8 cellular contexts compared by ENCODE assay signal in genomic region chr12:126874427-126875026, GRCh38.
DNase-seq lines count a peak whose midpoint lies in the region; ATAC-seq and TF ChIP-seq lines count a peak whose summit lies in the region.

No MANE protein-coding gene starts in this region.

- H3K4me1 ChIP-seq in OCI-LY1 (ENCODE audit: insufficient read depth, low read length, severe bottlenecking) (no peaks in the 10 kb centered on the region), thoracic aorta (ENCODE audit: control insufficient read depth in 1 of 2, low read depth in 2 of 2) (no peaks in the 10 kb centered on the region)

- H3K9me3 ChIP-seq in OCI-LY1 (ENCODE audit: low read length) (no peaks in the 10 kb centered on the region), thoracic aorta (no peaks in the 10 kb centered on the region)

- no peaks in the 10 kb centered on the region for H4K20me1 ChIP-seq in OCI-LY1 (ENCODE audit: insufficient read depth, low read length)

- H3K36me3 ChIP-seq in OCI-LY1 (ENCODE audit: insufficient read depth, low read length) (no peaks in the 10 kb centered on the region), thoracic aorta (no peaks in the 10 kb centered on the region)

- H3K27ac ChIP-seq in OCI-LY1 (ENCODE audit: low read depth, low read length, poor library complexity, severe bottlenecking) (no peak overlapping the region), thoracic aorta (no peak overlapping the region)

- ATAC-seq in GM18907 (IDR thresholded peaks at IDR 0.05; ENCODE audit: unreplicated experiment) (peak; percentile 84), HG03432 (IDR thresholded peaks at IDR 0.05; ENCODE audit: unreplicated experiment) (peak; percentile 99), thoracic aorta (ENCODE audit: insufficient number of reproducible peaks, low FRiP score, low read depth) (no peak)

- no peak overlapping the region for H3K4me2 ChIP-seq in OCI-LY1 (ENCODE audit: low read length)

- no peaks in the 10 kb centered on the region for H3K79me2 ChIP-seq in OCI-LY1 (ENCODE audit: insufficient read depth, low read length)

- no peak overlapping the region for H2AFZ ChIP-seq in OCI-LY1 (ENCODE audit: low read length)

- peak; percentile 86 for DNase-seq in Ammon's horn (ENCODE audit: low spot score)
- DNase-seq in activated T-cell treated with anti-CD3 and anti-CD28 coated beads, Interleukin-2, amount 50 U/mL, for 1 hour: peak; percentile 61
- DNase-seq in fibroblast of the aortic adventitia (ENCODE audit: low read depth): peak; percentile 73
- DNase-seq in occipital lobe (lab: John Stamatoyannopoulos, UW): peak; percentile 48
- no peak for DNase-seq in thoracic aorta (ENCODE audit: low spot score)

- H3K9ac ChIP-seq in OCI-LY1 (ENCODE audit: low read length): no peak overlapping the region

- H3K4me3 ChIP-seq in OCI-LY1 (ENCODE audit: low read depth, low read length, poor library complexity, severe bottlenecking) (no peak overlapping the region), fibroblast of the aortic adventitia (ENCODE audit: low read depth, low read length) (no peak overlapping the region), thoracic aorta (no peak overlapping the region)

- H3F3A ChIP-seq in OCI-LY1 (ENCODE audit: insufficient read depth, low read length): no peaks in the 10 kb centered on the region

- TF ChIP-seq CTCF in OCI-LY1 (IDR thresholded peaks at IDR 0.05; ENCODE audit: low read length): peak; percentile 92
- TF ChIP-seq CTCF in fibroblast of the aortic adventitia (IDR thresholded peaks at IDR 0.05; ENCODE audit: insufficient read depth, low read length): peak; percentile 90
- TF ChIP-seq CTCF in thoracic aorta (IDR thresholded peaks at IDR 0.05): peak; percentile 69

- H3K27me3 ChIP-seq in OCI-LY1 (ENCODE audit: insufficient read depth, low read length) (no peaks in the 10 kb centered on the region), thoracic aorta (replicated peaks; ENCODE audit: insufficient read depth) (no peaks in the 10 kb centered on the region)

- no peaks in the 10 kb centered on the region for H3K9me2 ChIP-seq in OCI-LY1 (ENCODE audit: low read depth, low read length)
